Comparison of ENCODE assay signal across 31 cellular contexts in the genomic region with DNA sequence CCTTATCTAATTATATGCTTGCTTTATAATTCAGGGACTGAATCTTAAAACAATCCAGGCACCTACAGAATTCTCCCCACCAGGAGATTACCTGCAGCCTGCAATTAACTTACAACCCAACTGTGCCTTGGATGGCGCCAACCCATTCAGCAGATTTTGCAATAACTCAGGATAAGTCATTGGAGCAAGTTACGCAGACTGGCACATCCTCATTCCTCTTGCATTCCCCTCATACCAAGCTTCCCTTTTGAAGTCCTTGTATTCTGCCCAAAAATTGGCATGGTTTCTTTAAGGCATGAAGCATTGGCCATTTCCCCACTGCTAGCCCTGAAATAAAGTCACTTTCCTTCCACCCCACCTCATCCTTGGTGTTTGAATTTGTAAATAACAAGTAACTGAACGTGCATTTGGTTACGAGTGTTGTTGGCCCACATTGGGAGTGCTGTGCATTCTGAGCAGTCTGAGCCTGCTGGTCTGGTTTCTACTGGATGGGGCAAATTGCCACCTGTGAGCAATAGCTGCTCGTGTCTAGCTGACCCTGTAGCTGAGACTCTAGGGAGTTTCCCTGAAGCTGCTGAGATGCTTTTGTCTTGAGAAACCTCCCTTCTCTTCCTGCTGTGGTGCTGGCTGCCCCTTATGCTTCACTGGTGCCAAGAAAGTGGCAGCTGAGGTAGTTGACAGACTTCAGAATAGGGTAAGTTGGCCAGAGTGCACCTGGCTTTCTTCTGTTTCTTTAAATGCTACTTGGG.
DNase-seq lines count a peak whose midpoint lies in the region; ATAC-seq, FAIRE-seq and TF ChIP-seq lines count a peak whose summit lies in the region.
"Had no signal": no experiment of that assay in that cellular context is flagged by ENCODE, and none has a peak within 500 bp of the region (broad histone marks: within the 10 kb centered on the region; RNA-seq: fewer than 3 reads in every experiment).

No MANE protein-coding gene starts in this region.

- ATAC-seq in HG02798 (IDR thresholded peaks at IDR 0.05; ENCODE audit: poor library complexity, unreplicated experiment) = peak; percentile 36
- no peak for ATAC-seq in K562
- ATAC-seq in upper lobe of right lung = no peak
- ATAC-seq in heart right ventricle = no peak
- ATAC-seq: activated CD4-positive, alpha-beta T cell treated with anti-CD3 and anti-CD28 coated beads for 36 hours; left colon; psoas muscle had no signal

- no peak for TF ChIP-seq EP300 in K562 (IDR thresholded peaks at IDR 0.05; ENCODE audit: low read length)

- H3K27ac ChIP-seq in C4-2B (peak overlapping the region; percentile 21; the same call in 1 of the 2 replicates), K562 (ENCODE audit: extremely low read depth, low read depth, low read length) (no peak overlapping the region), upper lobe of right lung (no peak overlapping the region), heart right ventricle (no peak overlapping the region)
- H3K27ac ChIP-seq: adrenal gland, psoas muscle, SJSA1, skin epidermis had no signal

- CTCF ChIA-PET in K562 (lab: Yijun Ruan, JAX; ENCODE audit: low intra/inter-chr PET ratio) = no interaction called here

- H3K4me1 ChIP-seq in K562 (replicated peaks in 1 of 2; ENCODE audit: control insufficient read depth in 2 of 2, insufficient read depth in 2 of 2, low read length in 2 of 2) = no peaks in the 10 kb centered on the region
- H3K4me1 ChIP-seq in upper lobe of right lung = no peaks in the 10 kb centered on the region
- no peaks in the 10 kb centered on the region for H3K4me1 ChIP-seq in heart right ventricle
- H3K4me1 ChIP-seq: adrenal gland, psoas muscle, SJSA1 had no signal

- no peak for TF ChIP-seq POLR2A in K562 (conservative IDR thresholded peaks at IDR 0.05)

- H3K9me3 ChIP-seq in K562 (replicated peaks; ENCODE audit: control insufficient read depth, insufficient read depth, low read depth, low read length) (no peaks in the 10 kb centered on the region), upper lobe of right lung (no peaks in the 10 kb centered on the region), heart right ventricle (peaks cover 0 to 18% (median 0%) of the 10 kb centered on the region in 11 donors)
- H3K9me3 ChIP-seq: psoas muscle, SJSA1 had no signal

- H3K9me1 ChIP-seq in K562 (ENCODE audit: control insufficient read depth, insufficient read depth, low read length) = no peaks in the 10 kb centered on the region

- H2AFZ ChIP-seq in K562 (ENCODE audit: low read depth, low read length) = no peak overlapping the region

- TF ChIP-seq CTCF in C4-2B (conservative IDR thresholded peaks at IDR 0.05) = no peak
- TF ChIP-seq CTCF in K562 (IDR thresholded peaks at IDR 0.05 in 2 of 3, conservative IDR thresholded peaks at IDR 0.05 in 1 of 3; ENCODE audit: insufficient read depth in 2 of 3, low read depth in 1 of 3, low read length in 3 of 3) = no peak
- no peak for TF ChIP-seq CTCF in upper lobe of right lung (IDR thresholded peaks at IDR 0.05)
- TF ChIP-seq CTCF in heart right ventricle (IDR thresholded peaks at IDR 0.05) = no peak

- H3K9ac ChIP-seq in K562 (ENCODE audit: insufficient read depth in 1 of 2, low read depth in 2 of 2, low read length in 2 of 2) = no peak overlapping the region

- TF ChIP-seq RAD21 in K562 (CRISPR knock-in tag; conservative IDR thresholded peaks at IDR 0.05 in 1 of 2, IDR thresholded peaks at IDR 0.05 in 1 of 2) = no peak

- no peaks in the 10 kb centered on the region for H3K79me2 ChIP-seq in K562 (ENCODE audit: control insufficient read depth, insufficient read depth, low read length)

- no peak for FAIRE-seq in K562 (lab: Jason Lieb, UNC)
- FAIRE-seq: G401.6, GM18507, RCC 7860 had no signal

- intact Hi-C loops in K562 (cut with micrococcal nuclease) = no loop called here
- intact Hi-C loops in upper lobe of right lung (cut with DNase I) = no loop called here
- intact Hi-C loops in heart right ventricle (cut with DNase I) = no loop called here

- 1% methylated on average over 5 of the region's 5 CpGs for WGBS in K562 (ENCODE audit: insufficient coverage, low coverage, missing lambda C conversion rate)
- WGBS in heart right ventricle, 2 donors = 67 to 78% methylated on average over 5 of the region's 5 CpGs

- H3K4me3 ChIP-seq in K562 = no peak overlapping the region
- no peak overlapping the region for H3K4me3 ChIP-seq in upper lobe of right lung
- no peak overlapping the region for H3K4me3 ChIP-seq in heart right ventricle
- H3K4me3 ChIP-seq: adrenal gland, psoas muscle, SJSA1, skin epidermis had no signal

- no peaks in the 10 kb centered on the region for H3K36me3 ChIP-seq in K562 (ENCODE audit: control insufficient read depth, insufficient read depth, low read length)
- no peaks in the 10 kb centered on the region for H3K36me3 ChIP-seq in upper lobe of right lung
- no peaks in the 10 kb centered on the region for H3K36me3 ChIP-seq in heart right ventricle
- H3K36me3 ChIP-seq: adrenal gland, SJSA1 had no signal

- H3K4me2 ChIP-seq in K562 (ENCODE audit: insufficient read depth, low read length) = no peak overlapping the region

- 0 out of 5 replicates have a peak, but pooled peaks cover 0 to 3% of the 10 kb centered on the region in 2 experiments for H3K27me3 ChIP-seq in K562 (ENCODE audit: control insufficient read depth in 2 of 2, insufficient read depth in 2 of 2, low read length in 2 of 2)
- H3K27me3 ChIP-seq in upper lobe of right lung = peaks cover 4% of the 10 kb centered on the region
- H3K27me3 ChIP-seq in heart right ventricle = peaks cover 0 to 11% (median 0%) of the 10 kb centered on the region in 7 donors
- H3K27me3 ChIP-seq: SJSA1 had no signal

- no TSS peak for BruUV-seq in K562 (replicated peaks; lab: Mats Ljungman, UMichigan)

- POLR2A ChIA-PET in K562 (lab: Yijun Ruan, JAX) = no interaction called here

- H4K20me1 ChIP-seq in K562 (replicated peaks; ENCODE audit: control insufficient read depth, insufficient read depth, low read length) = no peaks in the 10 kb centered on the region

- DNase-seq in K562 (ENCODE audit: extremely low read depth in 1 of 4, low spot score in 3 of 4) (no peak), kidney tubule cell (ENCODE audit: low spot score) (peak; percentile 83), upper lobe of right lung (no peak), heart right ventricle (no peak), DMS79 treated with DMSO at 0.1 percent for 48 hours (lab: John Stamatoyannopoulos, UW) (no peak), SKM-1 (lab: John Stamatoyannopoulos, UW; ENCODE audit: unreplicated experiment) (no peak)
- DNase-seq: activated CD4-positive, alpha-beta T cell treated with anti-CD3 and anti-CD28 coated beads for 36 hours; activated CD8-positive, alpha-beta memory T cell treated with anti-CD3 and anti-CD28 coated beads for 24 hours; activated naive CD4-positive, alpha-beta T cell treated with Interleukin-2 at 50 U/mL for 16 hours; activated T-cell treated with anti-CD3 and anti-CD28 coated beads, Interleukin-2, amount 50 U/mL, for 24 hours; adrenal gland; CD4-positive, CD25-positive, alpha-beta regulatory T cell; cortex of kidney; endodermal cell; H7; head of caudate nucleus; Karpas-422; left colon; mesenchymal stem cell; NCI-H524 treated with DMSO at 0.1 percent for 48 hours; NK-92 treated with Interleukin-12 subunit alpha and Interleukin-12 subunit beta, amount 100 ng/mL, for 24 hours; nucleus accumbens; psoas muscle; T-helper 1 cell had no signal

- in situ Hi-C loops in K562 (cut with MboI) = no loop called here

TF ChIP-seq in K562, 482 proteins besides CTCF, POLR2A, EP300 and RAD21:
- TF ChIP-seq FOXJ3 (CRISPR knock-in tag; IDR thresholded peaks at IDR 0.05) = no peak
- TF ChIP-seq GTF2F1 (IDR thresholded peaks at IDR 0.05; ENCODE audit: low read depth, low read length) = no peak
- TF ChIP-seq, protein P1, sequence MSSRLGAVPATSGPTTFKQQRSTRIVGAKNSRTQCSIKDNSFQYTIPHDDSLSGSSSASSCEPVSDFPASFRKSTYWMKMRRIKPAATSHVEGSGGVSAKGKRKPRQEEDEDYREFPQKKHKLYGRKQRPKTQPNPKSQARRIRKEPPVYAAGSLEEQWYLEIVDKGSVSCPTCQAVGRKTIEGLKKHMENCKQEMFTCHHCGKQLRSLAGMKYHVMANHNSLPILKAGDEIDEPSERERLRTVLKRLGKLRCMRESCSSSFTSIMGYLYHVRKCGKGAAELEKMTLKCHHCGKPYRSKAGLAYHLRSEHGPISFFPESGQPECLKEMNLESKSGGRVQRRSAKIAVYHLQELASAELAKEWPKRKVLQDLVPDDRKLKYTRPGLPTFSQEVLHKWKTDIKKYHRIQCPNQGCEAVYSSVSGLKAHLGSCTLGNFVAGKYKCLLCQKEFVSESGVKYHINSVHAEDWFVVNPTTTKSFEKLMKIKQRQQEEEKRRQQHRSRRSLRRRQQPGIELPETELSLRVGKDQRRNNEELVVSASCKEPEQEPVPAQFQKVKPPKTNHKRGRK (tag; IDR thresholded peaks at IDR 0.05) = 0 out of 2 replicates have a peak, but pooled peaks have one; percentile 5
